In the genomic region with DNA sequence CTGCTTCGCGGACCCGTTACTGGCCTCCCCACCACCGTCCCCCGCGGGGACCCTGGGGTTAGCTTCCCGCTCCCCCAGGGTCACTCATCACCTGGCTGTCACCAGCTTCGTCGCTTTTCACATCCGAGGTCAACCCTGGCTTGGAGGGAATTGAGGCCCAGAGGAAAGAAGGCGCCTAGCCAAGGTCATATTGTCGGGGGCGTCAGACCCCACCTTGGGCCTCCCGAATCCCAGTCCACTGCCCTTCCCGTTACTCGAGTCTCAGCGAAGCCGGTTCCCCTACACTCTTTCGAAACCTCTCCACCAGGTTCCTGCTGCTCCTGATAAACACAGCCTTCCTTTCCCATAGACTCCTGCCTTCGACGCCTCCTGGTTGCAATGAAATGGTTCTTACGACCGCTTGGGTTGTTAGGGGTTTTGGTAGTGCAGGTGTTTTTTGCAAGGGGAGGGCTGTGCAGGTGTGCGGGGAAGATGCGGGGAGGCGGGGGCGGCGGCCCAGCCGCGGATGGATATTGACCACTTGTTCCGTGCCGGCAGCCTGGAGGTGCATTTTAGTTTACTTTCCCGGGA, we compare ENCODE assay signal across 8 cellular contexts. TPM values are rescaled to one million over a fixed set of nuclear protein-coding genes. Genes with fewer than 3 reads are reported as not detected.
DNase-seq lines count a peak whose midpoint lies in the region; ATAC-seq and TF ChIP-seq lines count a peak whose summit lies in the region.

No MANE protein-coding gene starts in this region.

- CTCF ChIA-PET in activated CD8-positive, alpha-beta memory T cell treated with anti-CD3 and anti-CD28 coated beads, Interleukin-2, amount 10 ng/mL, durations not matched to agents 7 days and 5 days (lab: Charles Lee) = no interaction called here

- intact Hi-C loops in mucosa of descending colon (cut with DNase I, micrococcal nuclease) = no loop called here

- peaks cover 9% of the 10 kb centered on the region for H3K36me3 Mint-ChIP-seq in activated CD8-positive, alpha-beta memory T cell treated with anti-CD3 and anti-CD28 coated beads, Interleukin-2, amount 10 ng/mL, durations not matched to agents 7 days and 5 days

- H3K4me1 ChIP-seq in mucosa of descending colon (ENCODE audit: low read depth) = peaks cover 2% of the 10 kb centered on the region

- H3K9me3 Mint-ChIP-seq in activated CD8-positive, alpha-beta memory T cell treated with anti-CD3 and anti-CD28 coated beads, Interleukin-2, amount 10 ng/mL, durations not matched to agents 7 days and 5 days (ENCODE audit: low read depth) = no peaks in the 10 kb centered on the region

- in situ Hi-C loops in GM13976 (cut with MboI; ENCODE audit: low sequenced_read_pairs, unreplicated experiment) = no loop called here

- H3K4me3 Mint-ChIP-seq in activated CD8-positive, alpha-beta memory T cell treated with anti-CD3 and anti-CD28 coated beads, Interleukin-2, amount 10 ng/mL, durations not matched to agents 7 days and 5 days = peak overlapping the region; percentile 87

- H3K4me3 ChIP-seq in choroid plexus epithelial cell (ENCODE audit: low read depth, low read length) = peak overlapping the region; percentile 73
- peak overlapping the region; percentile 36 for H3K4me3 ChIP-seq in mucosa of descending colon

- peak; percentile 35 for TF ChIP-seq CTCF in choroid plexus epithelial cell (conservative IDR thresholded peaks at IDR 0.05; ENCODE audit: low read depth, low read length)
- no peak for TF ChIP-seq CTCF in mucosa of descending colon (IDR thresholded peaks at IDR 0.05)
- TF ChIP-seq CTCF in GM13976 (IDR thresholded peaks at IDR 0.05; ENCODE audit: borderline replicate concordance, control extremely low read depth, extremely low read depth, insufficient read depth, missing control alignments) = no peak

- DNase-seq in activated CD8-positive, alpha-beta memory T cell treated with anti-CD3 and anti-CD28 coated beads, Interleukin-2, amount 10 ng/mL, durations not matched to agents 7 days and 5 days = no peak
- DNase-seq in activated CD8-positive, alpha-beta memory T cell treated with anti-CD3 and anti-CD28 coated beads, Interleukin-2, amount 50 U/mL, for 4 hours = no peak
- DNase-seq in NCI-H2227 treated with DMSO at 0.1 percent for 48 hours (lab: John Stamatoyannopoulos, UW) (peak; percentile 31), choroid plexus epithelial cell (ENCODE audit: low read depth) (peak; percentile 53), mucosa of descending colon (peak in 1 of 3 donors; percentile 41), superior temporal gyrus (ENCODE audit: extremely low spot score) (no peak), GM13976 (ENCODE audit: low spot score) (no peak), NCI-H1930 (lab: John Stamatoyannopoulos, UW) (no peak)

- no peaks in the 10 kb centered on the region for H3K36me3 ChIP-seq in mucosa of descending colon (ENCODE audit: low read depth)

- no peak for ATAC-seq in activated CD8-positive, alpha-beta memory T cell treated with anti-CD3 and anti-CD28 coated beads, Interleukin-2, amount 10 ng/mL, durations not matched to agents 7 days and 5 days
- ATAC-seq in mucosa of descending colon = no peak

- peak overlapping the region; percentile 83 for H3K27ac Mint-ChIP-seq in activated CD8-positive, alpha-beta memory T cell treated with anti-CD3 and anti-CD28 coated beads, Interleukin-2, amount 10 ng/mL, durations not matched to agents 7 days and 5 days

- no peaks in the 10 kb centered on the region for H3K9me3 ChIP-seq in mucosa of descending colon

- H3K4me1 Mint-ChIP-seq in activated CD8-positive, alpha-beta memory T cell treated with anti-CD3 and anti-CD28 coated beads, Interleukin-2, amount 10 ng/mL, durations not matched to agents 7 days and 5 days = peaks cover 30% of the 10 kb centered on the region

- no peaks in the 10 kb centered on the region for H3K27me3 Mint-ChIP-seq in activated CD8-positive, alpha-beta memory T cell treated with anti-CD3 and anti-CD28 coated beads, Interleukin-2, amount 10 ng/mL, durations not matched to agents 7 days and 5 days

RNA-seq across cellular contexts. Expression of a gene that starts 0.6 kb away (rescaled TPM):
- 10 to 100 TPM; 37.0 to 46.0 TPM for total RNA-seq in activated CD8-positive, alpha-beta memory T cell treated with anti-CD3 and anti-CD28 coated beads, Interleukin-2, amount 10 ng/mL, durations not matched to agents 7 days and 5 days
- 10 to 100 TPM; 18.7 to 43.6 (median 23.4) TPM for total RNA-seq in mucosa of descending colon

RNA-seq across cellular contexts. Expression of a gene that starts 22.5 kb away (rescaled TPM):
- total RNA-seq in activated CD8-positive, alpha-beta memory T cell treated with anti-CD3 and anti-CD28 coated beads, Interleukin-2, amount 10 ng/mL, durations not matched to agents 7 days and 5 days = under 1 TPM; 0.16 to 0.47 TPM
- 1 to 10 TPM; 1.2 to 3.7 (median 1.6) TPM for total RNA-seq in mucosa of descending colon

RNA-seq across cellular contexts. Expression of a gene that starts 35.0 kb away (rescaled TPM):
- total RNA-seq in activated CD8-positive, alpha-beta memory T cell treated with anti-CD3 and anti-CD28 coated beads, Interleukin-2, amount 10 ng/mL, durations not matched to agents 7 days and 5 days = 100 to 1,000 TPM; 445 to 484 TPM
- 100 to 1,000 TPM; 412 to 707 (median 630) TPM for total RNA-seq in mucosa of descending colon

RNA-seq across cellular contexts. Expression of a gene that starts 46.8 kb away (rescaled TPM):
- 10 to 100 TPM; 90.1 to 97.6 TPM for total RNA-seq in activated CD8-positive, alpha-beta memory T cell treated with anti-CD3 and anti-CD28 coated beads, Interleukin-2, amount 10 ng/mL, durations not matched to agents 7 days and 5 days
- total RNA-seq in mucosa of descending colon = 10 to 100 TPM; 60.1 to 70.3 (median 64.1) TPM

Comparison
In these comparisons a context has a peak if more than half of its experiments do, and no peak if none do; other contexts are left out.
1. DNase-seq: peak in NCI-H2227 treated with DMSO at 0.1 percent for 48 hours (single experiment) and choroid plexus epithelial cell (single experiment); none in activated CD8-positive, alpha-beta memory T cell treated with anti-CD3 and anti-CD28 coated beads, Interleukin-2, amount 10 ng/mL, durations not matched to agents 7 days and 5 days (single experiment), activated CD8-positive, alpha-beta memory T cell treated with anti-CD3 and anti-CD28 coated beads, Interleukin-2, amount 50 U/mL, for 4 hours (single experiment), superior temporal gyrus (single experiment), GM13976 (single experiment) and NCI-H1930 (0 of 2).